23 cellular contexts compared by ENCODE assay signal in the genomic region with DNA sequence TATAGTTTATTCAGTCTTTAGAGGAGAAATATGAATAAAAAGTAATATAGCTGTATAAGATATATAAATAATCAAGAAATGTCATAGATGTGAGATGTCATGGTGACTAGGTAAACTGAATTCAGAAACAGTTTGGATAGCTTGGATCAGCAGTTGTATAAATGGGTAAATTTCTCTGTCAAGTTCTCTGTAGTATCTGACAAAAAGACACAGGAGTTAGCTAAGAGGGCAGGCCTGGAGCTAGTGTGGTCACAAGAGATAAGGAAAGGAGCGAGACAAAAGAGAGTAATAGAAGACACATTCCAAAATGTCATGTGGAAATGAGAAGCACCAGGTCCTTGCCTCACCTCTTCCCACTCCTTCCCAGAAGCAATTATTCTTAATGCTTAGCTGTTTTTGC.
"Had no signal": no experiment of that assay in that cellular context is flagged by ENCODE, and none has a peak within 500 bp of the region (broad histone marks: within the 10 kb centered on the region; RNA-seq: fewer than 3 reads in every experiment).

No MANE protein-coding gene starts in this region.

- ATAC-seq: activated CD4-positive, alpha-beta T cell treated with anti-CD3 and anti-CD28 coated beads for 36 hours; activated CD8-positive, alpha-beta memory T cell treated with anti-CD3 and anti-CD28 coated beads, Interleukin-2, amount 10 ng/mL, durations not matched to agents 7 days and 5 days; activated CD8-positive, alpha-beta T cell treated with anti-CD3 and anti-CD28 coated beads, Interleukin-2, amount 10 ng/mL, durations not matched to agents 7 days and 5 days; activated naive CD4-positive, alpha-beta T cell treated with anti-CD3 and anti-CD28 coated beads, Interleukin-2, amount 50 U/mL, for 72 hours; activated T-cell treated with anti-CD3 and anti-CD28 coated beads, Interleukin-2, amount 50 U/mL, for 72 hours; naive thymus-derived CD8-positive, alpha-beta T cell; pancreas; stimulated activated effector memory CD8-positive, alpha-beta T cell treated with anti-CD3 and anti-CD28 coated beads, Interleukin-12 subunit alpha, Interleukin-12 subunit beta, amount 100 ng/mL, for 72 hours had no signal

- DNase-seq: activated CD4-positive, alpha-beta T cell treated with anti-CD3 and anti-CD28 coated beads for 36 hours; activated CD4-positive, CD25-positive, alpha-beta regulatory T cell; activated CD8-positive, alpha-beta memory T cell treated with anti-CD3 and anti-CD28 coated beads, Interleukin-2, amount 10 ng/mL, durations not matched to agents 7 days and 5 days; activated CD8-positive, alpha-beta T cell treated with anti-CD3 and anti-CD28 coated beads, Interleukin-2, amount 10 ng/mL, durations not matched to agents 7 days and 5 days; activated naive CD4-positive, alpha-beta T cell; activated T-cell treated with anti-CD3 and anti-CD28 coated beads for 4 hours; activated T-cell treated with anti-CD3 and anti-CD28 coated beads, Interleukin-2, amount 50 U/mL, for 72 hours; dermis blood vessel endothelial cell; effector CD4-positive, alpha-beta T cell; esophagus squamous epithelium; glutamatergic neuron; left cardiac atrium; naive thymus-derived CD8-positive, alpha-beta T cell; nucleus accumbens; pancreas; retina; sigmoid colon; small intestine; stimulated activated CD4-positive, alpha-beta T cell treated with anti-CD3 and anti-CD28 coated beads, Interleukin-4, amount 100 ng/mL, for 24 hours; T-helper 9 cell; uterus had no signal
